Comparison of ENCODE assay signal across 15 cellular contexts in the genomic region with DNA sequence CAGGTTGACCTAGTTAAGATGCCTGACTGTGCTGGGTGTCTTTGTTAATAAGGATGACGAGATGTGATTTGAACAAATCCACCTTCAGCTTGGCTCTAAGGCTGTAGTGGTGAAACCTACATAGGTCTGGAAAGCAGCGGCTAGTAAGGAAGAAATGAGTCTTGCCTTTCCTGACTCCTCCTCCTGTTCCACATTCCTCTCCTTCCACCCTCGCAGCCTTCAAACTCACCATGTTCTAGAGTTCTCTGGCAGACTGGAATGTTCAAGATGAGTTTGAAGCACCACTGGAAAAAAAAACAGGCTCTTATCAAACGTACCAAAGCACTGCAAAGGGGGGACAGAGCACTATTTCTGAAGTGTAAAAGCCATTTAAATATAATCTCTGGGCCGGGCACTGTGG.
"Had no signal": no experiment of that assay in that cellular context is flagged by ENCODE, and none has a peak within 500 bp of the region (broad histone marks: within the 10 kb centered on the region; RNA-seq: fewer than 3 reads in every experiment).

No MANE protein-coding gene starts in this region.

- H3K36me3 ChIP-seq: gastrocnemius medialis, spleen had no signal

- H3K9me3 ChIP-seq: esophagus muscularis mucosa, gastrocnemius medialis, psoas muscle, spleen, tibial nerve had no signal

- H3K4me1 ChIP-seq: esophagus muscularis mucosa, gastrocnemius medialis, psoas muscle had no signal

- H3K27me3 ChIP-seq: esophagus muscularis mucosa, gastrocnemius medialis, spleen, tibial nerve had no signal

- H3K4me3 ChIP-seq: esophagus muscularis mucosa, gastrocnemius medialis, psoas muscle, spleen, tibial nerve had no signal

- H3K27ac ChIP-seq: epithelial cell of prostate, esophagus muscularis mucosa, gastrocnemius medialis, psoas muscle, spleen, tibial nerve had no signal

- DNase-seq: effector memory CD8-positive, alpha-beta T cell; gastrocnemius medialis; kidney; left cardiac atrium; mammary epithelial cell; naive thymus-derived CD4-positive, alpha-beta T cell; nephron progenitor cell; psoas muscle; spleen; stimulated activated CD4-positive, alpha-beta T cell treated with anti-CD3 and anti-CD28 coated beads, Interleukin-15, amount 100 ng/mL, for 24 hours; stimulated activated CD4-positive, alpha-beta T cell treated with anti-CD3 and anti-CD28 coated beads, Interleukin-1b, Interleukin-23, amount 100 ng/mL, for 48 hours; stimulated activated CD4-positive, alpha-beta T cell treated with anti-CD3 and anti-CD28 coated beads, Interleukin-4, amount 100 ng/mL, for 24 hours had no signal
